37 cellular contexts compared by ENCODE assay signal in genomic region chr7:8425223-8425622, GRCh38. TPM values are rescaled to one million over a fixed set of nuclear protein-coding genes. Genes with fewer than 3 reads are reported as not detected.
"Had no signal": no experiment of that assay in that cellular context is flagged by ENCODE, and none has a peak within 500 bp of the region (broad histone marks: within the 10 kb centered on the region; RNA-seq: fewer than 3 reads in every experiment).

No MANE protein-coding gene starts in this region.

- H3K9me3 ChIP-seq: MG63 had no signal

- H3K4me3 ChIP-seq: MG63 had no signal

- DNase-seq: MG63, MM.1S, MV-4-11, NCI-H1048, NCI-H1092, NCI-H1092 treated with DMSO at 0.1 percent for 48 hours, NCI-H1105, NCI-H1105 treated with DMSO at 0.1 percent for 48 hours, NCI-H1417, NCI-H1417 treated with DMSO at 0.1 percent for 48 hours, NCI-H1436, NCI-H1436 treated with DMSO at 0.1 percent for 48 hours, NCI-H146, NCI-H1694, NCI-H1694 treated with DMSO at 0.1 percent for 48 hours, NCI-H187, NCI-H187 treated with DMSO at 0.1 percent for 48 hours, NCI-H1930, NCI-H2029, NCI-H2029 treated with DMSO at 0.1 percent for 48 hours, NCI-H2081, NCI-H2081 treated with DMSO at 0.1 percent for 48 hours, NCI-H2107, NCI-H2171, NCI-H2171 treated with DMSO at 0.1 percent for 48 hours, NCI-H2227 treated with DMSO at 0.1 percent for 48 hours, NCI-H226, NCI-H345, NCI-H446, NCI-H446 treated with DMSO at 0.1 percent for 48 hours, NCI-H510A, NCI-H510A treated with DMSO at 0.1 percent for 48 hours, NCI-H524, NCI-H524 treated with DMSO at 0.1 percent for 48 hours, NCI-H526 had no signal

- H3K36me3 ChIP-seq: MG63 had no signal

- H3K27me3 ChIP-seq: MG63 had no signal

RNA-seq across cellular contexts. Expression of gene NXPH1, which starts 8.2 kb away (rescaled TPM):
- total RNA-seq: M059J, MCF 10A had no signal
